In the genomic region with DNA sequence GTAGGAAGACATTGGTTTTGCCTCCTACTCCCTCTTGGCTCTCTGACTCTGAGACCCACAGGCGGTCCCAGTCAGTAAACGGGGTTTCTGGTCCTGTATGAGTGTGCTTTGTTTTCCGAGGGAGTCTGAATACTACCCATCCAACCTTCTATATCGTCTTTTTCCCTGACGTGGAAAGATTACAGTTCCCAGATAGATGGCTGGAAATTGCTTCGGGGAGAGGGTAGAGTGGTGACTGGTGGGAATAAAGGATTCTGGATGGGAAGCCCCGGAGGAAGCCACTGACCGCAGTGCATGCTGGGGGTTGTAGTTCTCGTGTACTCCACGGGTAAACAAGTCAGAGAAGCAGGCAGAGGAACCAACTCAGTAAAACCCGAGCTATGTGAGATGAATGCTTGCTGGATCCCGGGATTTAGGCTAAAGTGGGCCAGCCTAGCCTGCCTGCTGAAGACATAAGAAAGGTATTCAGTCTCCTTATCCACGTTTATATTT, we compare ENCODE assay signal across 8 cellular contexts.
DNase-seq lines count a peak whose midpoint lies in the region; ATAC-seq and TF ChIP-seq lines count a peak whose summit lies in the region.

No MANE protein-coding gene starts in this region.

- H3K4me1 ChIP-seq in ectodermal cell (ENCODE audit: control insufficient read depth, insufficient read depth, low read length): no peaks in the 10 kb centered on the region

- H3K9me3 Mint-ChIP-seq in activated CD4-positive, alpha-beta T cell treated with anti-CD3 and anti-CD28 coated beads, Interleukin-2, amount 10 ng/mL, durations not matched to agents 7 days and 5 days: no peaks in the 10 kb centered on the region

- WGBS in ectodermal cell, 2 experiments: 11 to 21% methylated on average over 8 to 12 of the region's 13 CpGs
- WGBS in lower leg skin, 2 donors: 12 to 15% methylated on average over 13 of the region's 13 CpGs

- H3K4me1 Mint-ChIP-seq in activated CD4-positive, alpha-beta T cell treated with anti-CD3 and anti-CD28 coated beads, Interleukin-2, amount 10 ng/mL, durations not matched to agents 7 days and 5 days: peaks cover 10% of the 10 kb centered on the region

- peak overlapping the region; percentile 69 for H3K4me3 Mint-ChIP-seq in activated CD4-positive, alpha-beta T cell treated with anti-CD3 and anti-CD28 coated beads, Interleukin-2, amount 10 ng/mL, durations not matched to agents 7 days and 5 days

- peak overlapping the region; percentile 66 for H3K27ac ChIP-seq in ectodermal cell (ENCODE audit: insufficient read depth, low read depth, low read length, poor library complexity, severe bottlenecking)

- intact Hi-C loops in lower leg skin (cut with DNase I; ENCODE audit: low total_unique reads): no loop called here

- H3K36me3 ChIP-seq in ectodermal cell (ENCODE audit: control insufficient read depth, insufficient read depth, low read length): no peaks in the 10 kb centered on the region

- H3K9me3 ChIP-seq in ectodermal cell (ENCODE audit: control insufficient read depth, low read length): no peaks in the 10 kb centered on the region

- H3K27ac Mint-ChIP-seq in activated CD4-positive, alpha-beta T cell treated with anti-CD3 and anti-CD28 coated beads, Interleukin-2, amount 10 ng/mL, durations not matched to agents 7 days and 5 days: peak overlapping the region; percentile 37

- H3K27me3 ChIP-seq in ectodermal cell (ENCODE audit: control insufficient read depth, insufficient read depth, low read length, poor library complexity, severe bottlenecking): no peaks in the 10 kb centered on the region

- no peak for TF ChIP-seq POLR2A in lower leg skin (IDR thresholded peaks at IDR 0.05)

- no peaks in the 10 kb centered on the region for H3K27me3 Mint-ChIP-seq in activated CD4-positive, alpha-beta T cell treated with anti-CD3 and anti-CD28 coated beads, Interleukin-2, amount 10 ng/mL, durations not matched to agents 7 days and 5 days

- no peak for TF ChIP-seq CTCF in lower leg skin (IDR thresholded peaks at IDR 0.05)

- CTCF ChIA-PET in activated CD4-positive, alpha-beta T cell treated with anti-CD3 and anti-CD28 coated beads, Interleukin-2, amount 10 ng/mL, durations not matched to agents 7 days and 5 days (lab: Charles Lee): interaction anchor here (0.7 kb wide), 1 partner anchor 17 kb away, joined by 3 read pairs; no protein-coding TSS in a partner anchor

- H3K36me3 Mint-ChIP-seq in activated CD4-positive, alpha-beta T cell treated with anti-CD3 and anti-CD28 coated beads, Interleukin-2, amount 10 ng/mL, durations not matched to agents 7 days and 5 days (ENCODE audit: low read depth): no peaks in the 10 kb centered on the region

- H3K4me3 ChIP-seq in GM08714 (ENCODE audit: low read length): peak overlapping the region; percentile 47; the same call in 1 of the 2 replicates
- H3K4me3 ChIP-seq in ectodermal cell (ENCODE audit: insufficient read depth, low read depth, low read length): peak overlapping the region; percentile 18
- no peak overlapping the region for H3K4me3 ChIP-seq in lower leg skin (ENCODE audit: low read depth, poor library complexity, severe bottlenecking)

- ATAC-seq in HG02759 (IDR thresholded peaks at IDR 0.05; ENCODE audit: unreplicated experiment) (peak; percentile 93), HG02840 (IDR thresholded peaks at IDR 0.05; ENCODE audit: low FRiP score, unreplicated experiment) (no peak)

- POLR2A ChIA-PET in activated CD4-positive, alpha-beta T cell treated with anti-CD3 and anti-CD28 coated beads, Interleukin-2, amount 10 ng/mL, durations not matched to agents 7 days and 5 days (lab: Charles Lee): no interaction called here

- DNase-seq in NCI-H446 treated with DMSO at 0.1 percent for 48 hours (lab: John Stamatoyannopoulos, UW): peak; percentile 49
- peak; percentile 55 for DNase-seq in activated CD4-positive, alpha-beta T cell treated with anti-CD3 and anti-CD28 coated beads, Interleukin-2, amount 10 ng/mL, durations not matched to agents 7 days and 5 days
- peak; percentile 70 to 95 for DNase-seq in lower leg skin (ENCODE audit: low spot score in 2 of 2)
- peak; percentile 44 for DNase-seq in stimulated activated CD4-positive, alpha-beta T cell treated with anti-CD3 and anti-CD28 coated beads, Interleukin-4, amount 100 ng/mL, for 24 hours
